In genomic region chr19:8569066-8569761, GRCh38 we compare ENCODE assay signal across 8 cellular contexts. TPM values are rescaled to one million over a fixed set of nuclear protein-coding genes. Genes with fewer than 3 reads are reported as not detected.
DNase-seq lines count a peak whose midpoint lies in the region; ATAC-seq and TF ChIP-seq lines count a peak whose summit lies in the region.

No MANE protein-coding gene starts in this region.

- peaks cover 9% of the 10 kb centered on the region for H3K9me3 Mint-ChIP-seq in activated CD4-positive, alpha-beta T cell treated with anti-CD3 and anti-CD28 coated beads, Interleukin-2, amount 10 ng/mL, durations not matched to agents 7 days and 5 days

- peak overlapping the region; percentile 91 for H3K27ac Mint-ChIP-seq in activated CD4-positive, alpha-beta T cell treated with anti-CD3 and anti-CD28 coated beads, Interleukin-2, amount 10 ng/mL, durations not matched to agents 7 days and 5 days

- H3K4me3 Mint-ChIP-seq in activated CD4-positive, alpha-beta T cell treated with anti-CD3 and anti-CD28 coated beads, Interleukin-2, amount 10 ng/mL, durations not matched to agents 7 days and 5 days, result peak overlapping the region; percentile 93

- H3K36me3 Mint-ChIP-seq in activated CD4-positive, alpha-beta T cell treated with anti-CD3 and anti-CD28 coated beads, Interleukin-2, amount 10 ng/mL, durations not matched to agents 7 days and 5 days (ENCODE audit: low read depth), result peaks cover 68% of the 10 kb centered on the region

- POLR2A ChIA-PET in activated CD4-positive, alpha-beta T cell treated with anti-CD3 and anti-CD28 coated beads, Interleukin-2, amount 10 ng/mL, durations not matched to agents 7 days and 5 days (lab: Charles Lee), result interaction anchor here (0.6 to 1.1 kb wide), 4 partner anchors 12 to 105 kb away, joined by 3 to 6 read pairs (median 4); no protein-coding TSS in a partner anchor

- peak; percentile 86 for DNase-seq in AG09319 (ENCODE audit: extremely low read depth, low read depth)
- DNase-seq in activated CD4-positive, alpha-beta T cell treated with anti-CD3 and anti-CD28 coated beads, Interleukin-2, amount 10 ng/mL, durations not matched to agents 7 days and 5 days, result peak; percentile 87
- peak; percentile 28 to 44 for DNase-seq in erythroblast (lab: John Stamatoyannopoulos, UW)
- peak; percentile 89 for DNase-seq in renal cortical epithelial cell (ENCODE audit: low read depth)
- no peak for DNase-seq in NCI-H748 (lab: John Stamatoyannopoulos, UW; ENCODE audit: unreplicated experiment)
- DNase-seq in NCI-H1105 treated with DMSO at 0.1 percent for 48 hours (lab: John Stamatoyannopoulos, UW), result no peak

- CTCF ChIA-PET in activated CD4-positive, alpha-beta T cell treated with anti-CD3 and anti-CD28 coated beads, Interleukin-2, amount 10 ng/mL, durations not matched to agents 7 days and 5 days (lab: Charles Lee), result interaction anchor here (0.6 to 4.6 kb wide), 6 partner anchors 11 to 156 kb away, joined by 3 to 70 read pairs (median 4); partner anchors contain the start of genes MARCHF2 and ZNF414

- H3K9me3 ChIP-seq in KOPT-K1 (ENCODE audit: insufficient read depth, low read length, poor library complexity, severe bottlenecking), result no peaks in the 10 kb centered on the region

- no peaks in the 10 kb centered on the region for H3K36me3 ChIP-seq in KOPT-K1 (ENCODE audit: insufficient read depth, low read length)

- no peak for TF ChIP-seq CTCF in AG09319 (IDR thresholded peaks at IDR 0.05; ENCODE audit: low read depth, low read length)

- ATAC-seq in GM19467 (IDR thresholded peaks at IDR 0.05; ENCODE audit: unreplicated experiment), result peak; percentile 85

- peaks cover 79% of the 10 kb centered on the region for H3K4me1 Mint-ChIP-seq in activated CD4-positive, alpha-beta T cell treated with anti-CD3 and anti-CD28 coated beads, Interleukin-2, amount 10 ng/mL, durations not matched to agents 7 days and 5 days

- H3K27me3 Mint-ChIP-seq in activated CD4-positive, alpha-beta T cell treated with anti-CD3 and anti-CD28 coated beads, Interleukin-2, amount 10 ng/mL, durations not matched to agents 7 days and 5 days, result no peaks in the 10 kb centered on the region

- TF ChIP-seq POLR2A in erythroblast (IDR thresholded peaks at IDR 0.05; ENCODE audit: low read length), result no peak

- H3K27ac ChIP-seq in KOPT-K1 (ENCODE audit: low read depth, low read length, poor library complexity, severe bottlenecking), result peak overlapping the region; percentile 87

RNA-seq across cellular contexts. Expression of gene MYO1F, which starts 8.0 kb away (rescaled TPM):
- 100 to 1,000 TPM; 359 to 366 TPM for total RNA-seq in activated CD4-positive, alpha-beta T cell treated with anti-CD3 and anti-CD28 coated beads, Interleukin-2, amount 10 ng/mL, durations not matched to agents 7 days and 5 days
- 0.05 and 0.17 TPM in 2 replicates for total RNA-seq in renal cortical epithelial cell

RNA-seq across cellular contexts. Expression of gene ADAMTS10, which starts 41.3 kb away (rescaled TPM):
- total RNA-seq in activated CD4-positive, alpha-beta T cell treated with anti-CD3 and anti-CD28 coated beads, Interleukin-2, amount 10 ng/mL, durations not matched to agents 7 days and 5 days, result 10 to 100 TPM; 10.6 to 15.3 TPM
- 0.69 and 10.7 TPM in 2 replicates for total RNA-seq in renal cortical epithelial cell

RNA-seq across cellular contexts. Expression of gene ZNF414, which starts 55.2 kb away (rescaled TPM):
- total RNA-seq in activated CD4-positive, alpha-beta T cell treated with anti-CD3 and anti-CD28 coated beads, Interleukin-2, amount 10 ng/mL, durations not matched to agents 7 days and 5 days, result 10 to 100 TPM; 46.8 to 47.3 TPM
- 3.5 and 10.6 TPM in 2 replicates for total RNA-seq in renal cortical epithelial cell

Comparison
In these comparisons a context has a peak if more than half of its experiments do, and no peak if none do; other contexts are left out.
1. DNase-seq: peak in AG09319 (single experiment), activated CD4-positive, alpha-beta T cell treated with anti-CD3 and anti-CD28 coated beads, Interleukin-2, amount 10 ng/mL, durations not matched to agents 7 days and 5 days (single experiment), erythroblast (2 of 2) and renal cortical epithelial cell (single experiment); none in NCI-H748 (single experiment) and NCI-H1105 treated with DMSO at 0.1 percent for 48 hours (single experiment).
2. RNA of gene MYO1F, which starts 8.0 kb away (total RNA-seq): 359 to 366 TPM in activated CD4-positive, alpha-beta T cell treated with anti-CD3 and anti-CD28 coated beads, Interleukin-2, amount 10 ng/mL, durations not matched to agents 7 days and 5 days; 0.05 to 0.17 TPM in renal cortical epithelial cell; every median in the first group is over 100 times any median in the second.